In the genomic region with DNA sequence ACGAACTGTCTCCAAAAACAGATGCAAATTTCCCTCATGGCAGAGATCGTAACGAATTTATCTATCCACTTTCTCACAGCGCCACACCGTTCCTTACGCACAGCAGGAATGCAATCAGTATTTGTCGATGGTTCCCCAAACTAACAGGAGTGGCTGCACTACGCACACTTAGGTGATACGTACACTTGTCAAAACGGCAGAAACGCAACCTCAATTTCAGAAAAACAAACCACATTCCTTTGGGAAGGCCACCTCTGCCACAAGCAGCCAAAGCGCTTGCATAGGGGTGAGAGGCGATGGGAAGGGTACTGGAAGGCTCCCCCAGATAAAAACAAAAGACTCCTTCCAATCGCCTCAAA, we compare ENCODE assay signal across 8 cellular contexts. TPM values are rescaled to one million over a fixed set of nuclear protein-coding genes. Genes with fewer than 3 reads are reported as not detected.
DNase-seq lines count a peak whose midpoint lies in the region; ATAC-seq lines count a peak whose summit lies in the region.

No MANE protein-coding gene starts in this region.

- intact Hi-C loops in right cardiac atrium (cut with DNase I): no loop called here

- H3K4me1 ChIP-seq in adipocyte (ENCODE audit: control insufficient read depth, insufficient read depth, low read length) (peaks cover 22% of the 10 kb centered on the region), right cardiac atrium (ENCODE audit: control insufficient read depth, insufficient read depth, low read length) (peaks cover 5% of the 10 kb centered on the region), rectal smooth muscle tissue (ENCODE audit: control insufficient read depth, insufficient read depth, low read length) (peaks cover 5% of the 10 kb centered on the region)

- H3K9ac ChIP-seq in adipocyte (ENCODE audit: low read length) (peak overlapping the region; percentile 90), rectal smooth muscle tissue (ENCODE audit: low read length) (peak overlapping the region; percentile 20)

- peak overlapping the region; percentile 96 for H3K4me3 ChIP-seq in adipocyte (ENCODE audit: low read length)
- H3K4me3 ChIP-seq in right cardiac atrium (ENCODE audit: low read length): peak overlapping the region; percentile 60
- H3K4me3 ChIP-seq in rectal smooth muscle tissue (ENCODE audit: low read length): peak overlapping the region; percentile 74

- under 1% methylated on average over 14 of the region's 14 CpGs for WGBS in right cardiac atrium

- H3K27me3 ChIP-seq in adipocyte (replicated peaks; ENCODE audit: control insufficient read depth, insufficient read depth, low read length): no peaks in the 10 kb centered on the region
- H3K27me3 ChIP-seq in right cardiac atrium (ENCODE audit: control insufficient read depth, insufficient read depth): no peaks in the 10 kb centered on the region
- H3K27me3 ChIP-seq in rectal smooth muscle tissue (ENCODE audit: control insufficient read depth, insufficient read depth, low read length): no peaks in the 10 kb centered on the region

- H3K9me3 ChIP-seq in adipocyte (ENCODE audit: control insufficient read depth, low read length) (no peaks in the 10 kb centered on the region), right cardiac atrium (ENCODE audit: control insufficient read depth, low read length) (no peaks in the 10 kb centered on the region)

- peak; percentile 63 for DNase-seq in SIG-M5 treated with dmso at 0.1 percent for 504 hours (lab: John Stamatoyannopoulos, UW; ENCODE audit: unreplicated experiment)
- no peak for DNase-seq in SIG-M5 (lab: John Stamatoyannopoulos, UW)
- DNase-seq in MV-4-11 (lab: John Stamatoyannopoulos, UW): peak; percentile 46
- DNase-seq in adipocyte (ENCODE audit: low read depth): peak; percentile 59
- DNase-seq in right cardiac atrium: no peak
- no peak for DNase-seq in iPS-NIHi7 (ENCODE audit: extremely low spot score)

- peak overlapping the region; percentile 76 for H3K27ac ChIP-seq in right cardiac atrium (ENCODE audit: low read length)
- peak overlapping the region; percentile 83 for H3K27ac ChIP-seq in rectal smooth muscle tissue (ENCODE audit: low read depth, low read length)

- H3K36me3 ChIP-seq in adipocyte (ENCODE audit: control insufficient read depth, insufficient read depth, low read length, severe bottlenecking): no peaks in the 10 kb centered on the region
- no peaks in the 10 kb centered on the region for H3K36me3 ChIP-seq in rectal smooth muscle tissue (ENCODE audit: control insufficient read depth, insufficient read depth, low read length)

- ATAC-seq in HG02571 (IDR thresholded peaks at IDR 0.05; ENCODE audit: unreplicated experiment) (peak; percentile 19), right cardiac atrium (peak; percentile 15 to 17)

RNA-seq across cellular contexts. Expression of gene MDN1, which starts 0.6 kb away (rescaled TPM):
- 10 to 100 TPM; 23.4 to 29.6 (median 24.8) TPM for total RNA-seq in right cardiac atrium
- polyA plus RNA-seq in right cardiac atrium: 15.4 TPM

RNA-seq across cellular contexts. Expression of gene CASP8AP2, which starts 10.7 kb away (rescaled TPM):
- 10 to 100 TPM; 11.7 to 16.0 (median 15.1) TPM for total RNA-seq in right cardiac atrium
- 5.0 TPM for polyA plus RNA-seq in right cardiac atrium

Comparison
In these comparisons a context has a peak if more than half of its experiments do, and no peak if none do; other contexts are left out.
1. DNase-seq: peak in SIG-M5 treated with dmso at 0.1 percent for 504 hours (single experiment), MV-4-11 (single experiment) and adipocyte (single experiment); none in SIG-M5 (single experiment), right cardiac atrium (0 of 3) and iPS-NIHi7 (single experiment).
2. Peak in every context shown above with its lines, with median percentiles within 50 percentile points of each other: H3K4me3 ChIP-seq.